1 cellular context compared by ENCODE assay signal in the genomic region with DNA sequence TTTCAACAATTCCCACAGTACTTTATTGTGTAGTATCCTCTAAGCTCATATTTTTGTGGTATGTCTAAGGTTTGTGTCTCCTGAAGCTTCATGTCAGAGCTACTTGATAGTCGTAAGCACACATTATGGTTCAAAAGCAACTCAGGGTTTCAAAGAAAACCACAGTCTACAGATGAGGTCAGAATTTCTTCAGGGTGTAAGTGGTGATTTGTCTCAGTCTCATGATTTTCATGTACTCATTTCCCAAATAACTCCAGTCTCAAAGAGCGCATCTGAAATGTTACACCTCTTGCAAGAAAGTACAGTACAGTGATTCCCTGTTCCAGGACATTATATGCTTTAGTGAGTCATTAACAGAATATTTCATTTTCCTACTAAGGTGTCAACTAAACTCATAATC.
A peak's percentile ranks its signal among the peaks of the same experiment; 100 is the strongest.
TF ChIP-seq lines count a peak whose summit lies in the region.

No MANE protein-coding gene starts in this region.

TF ChIP-seq in GM12878, 131 proteins besides CTCF, POLR2A, EP300 and RAD21 (continued from another document and continues in another):
- TF ChIP-seq, protein P1, sequence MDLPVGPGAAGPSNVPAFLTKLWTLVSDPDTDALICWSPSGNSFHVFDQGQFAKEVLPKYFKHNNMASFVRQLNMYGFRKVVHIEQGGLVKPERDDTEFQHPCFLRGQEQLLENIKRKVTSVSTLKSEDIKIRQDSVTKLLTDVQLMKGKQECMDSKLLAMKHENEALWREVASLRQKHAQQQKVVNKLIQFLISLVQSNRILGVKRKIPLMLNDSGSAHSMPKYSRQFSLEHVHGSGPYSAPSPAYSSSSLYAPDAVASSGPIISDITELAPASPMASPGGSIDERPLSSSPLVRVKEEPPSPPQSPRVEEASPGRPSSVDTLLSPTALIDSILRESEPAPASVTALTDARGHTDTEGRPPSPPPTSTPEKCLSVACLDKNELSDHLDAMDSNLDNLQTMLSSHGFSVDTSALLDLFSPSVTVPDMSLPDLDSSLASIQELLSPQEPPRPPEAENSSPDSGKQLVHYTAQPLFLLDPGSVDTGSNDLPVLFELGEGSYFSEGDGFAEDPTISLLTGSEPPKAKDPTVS (IDR thresholded peaks at IDR 0.05; ENCODE audit: low read depth, low read length): no peak
- no peak for TF ChIP-seq SREBF2 (IDR thresholded peaks at IDR 0.05; ENCODE audit: low read length)
- no peak for TF ChIP-seq EGR1 (IDR thresholded peaks at IDR 0.05; ENCODE audit: borderline replicate concordance in 1 of 2, low read depth in 2 of 2, low read length in 2 of 2)
- TF ChIP-seq, protein P2, sequence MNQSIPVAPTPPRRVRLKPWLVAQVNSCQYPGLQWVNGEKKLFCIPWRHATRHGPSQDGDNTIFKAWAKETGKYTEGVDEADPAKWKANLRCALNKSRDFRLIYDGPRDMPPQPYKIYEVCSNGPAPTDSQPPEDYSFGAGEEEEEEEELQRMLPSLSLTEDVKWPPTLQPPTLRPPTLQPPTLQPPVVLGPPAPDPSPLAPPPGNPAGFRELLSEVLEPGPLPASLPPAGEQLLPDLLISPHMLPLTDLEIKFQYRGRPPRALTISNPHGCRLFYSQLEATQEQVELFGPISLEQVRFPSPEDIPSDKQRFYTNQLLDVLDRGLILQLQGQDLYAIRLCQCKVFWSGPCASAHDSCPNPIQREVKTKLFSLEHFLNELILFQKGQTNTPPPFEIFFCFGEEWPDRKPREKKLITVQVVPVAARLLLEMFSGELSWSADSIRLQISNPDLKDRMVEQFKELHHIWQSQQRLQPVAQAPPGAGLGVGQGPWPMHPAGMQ (IDR thresholded peaks at IDR 0.05; ENCODE audit: borderline replicate concordance): no peak
- TF ChIP-seq ATF7 (IDR thresholded peaks at IDR 0.05; ENCODE audit: low read depth): peak; percentile 85
- no peak for TF ChIP-seq TAF1 (IDR thresholded peaks at IDR 0.05; ENCODE audit: borderline replicate concordance, low read depth, low read length)
- TF ChIP-seq ZNF24 (IDR thresholded peaks at IDR 0.05): no peak
- no peak for TF ChIP-seq REST (IDR thresholded peaks at IDR 0.05; ENCODE audit: low read depth, low read length)
- no peak for TF ChIP-seq STAT1 (conservative IDR thresholded peaks at IDR 0.05)
- TF ChIP-seq, protein P3, sequence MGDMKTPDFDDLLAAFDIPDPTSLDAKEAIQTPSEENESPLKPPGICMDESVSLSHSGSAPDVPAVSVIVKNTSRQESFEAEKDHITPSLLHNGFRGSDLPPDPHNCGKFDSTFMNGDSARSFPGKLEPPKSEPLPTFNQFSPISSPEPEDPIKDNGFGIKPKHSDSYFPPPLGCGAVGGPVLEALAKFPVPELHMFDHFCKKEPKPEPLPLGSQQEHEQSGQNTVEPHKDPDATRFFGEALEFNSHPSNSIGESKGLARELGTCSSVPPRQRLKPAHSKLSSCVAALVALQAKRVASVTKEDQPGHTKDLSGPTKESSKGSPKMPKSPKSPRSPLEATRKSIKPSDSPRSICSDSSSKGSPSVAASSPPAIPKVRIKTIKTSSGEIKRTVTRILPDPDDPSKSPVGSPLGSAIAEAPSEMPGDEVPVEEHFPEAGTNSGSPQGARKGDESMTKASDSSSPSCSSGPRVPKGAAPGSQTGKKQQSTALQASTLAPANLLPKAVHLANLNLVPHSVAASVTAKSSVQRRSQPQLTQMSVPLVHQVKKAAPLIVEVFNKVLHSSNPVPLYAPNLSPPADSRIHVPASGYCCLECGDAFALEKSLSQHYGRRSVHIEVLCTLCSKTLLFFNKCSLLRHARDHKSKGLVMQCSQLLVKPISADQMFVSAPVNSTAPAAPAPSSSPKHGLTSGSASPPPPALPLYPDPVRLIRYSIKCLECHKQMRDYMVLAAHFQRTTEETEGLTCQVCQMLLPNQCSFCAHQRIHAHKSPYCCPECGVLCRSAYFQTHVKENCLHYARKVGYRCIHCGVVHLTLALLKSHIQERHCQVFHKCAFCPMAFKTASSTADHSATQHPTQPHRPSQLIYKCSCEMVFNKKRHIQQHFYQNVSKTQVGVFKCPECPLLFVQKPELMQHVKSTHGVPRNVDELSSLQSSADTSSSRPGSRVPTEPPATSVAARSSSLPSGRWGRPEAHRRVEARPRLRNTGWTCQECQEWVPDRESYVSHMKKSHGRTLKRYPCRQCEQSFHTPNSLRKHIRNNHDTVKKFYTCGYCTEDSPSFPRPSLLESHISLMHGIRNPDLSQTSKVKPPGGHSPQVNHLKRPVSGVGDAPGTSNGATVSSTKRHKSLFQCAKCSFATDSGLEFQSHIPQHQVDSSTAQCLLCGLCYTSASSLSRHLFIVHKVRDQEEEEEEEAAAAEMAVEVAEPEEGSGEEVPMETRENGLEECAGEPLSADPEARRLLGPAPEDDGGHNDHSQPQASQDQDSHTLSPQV (IDR thresholded peaks at IDR 0.05): no peak
- no peak for TF ChIP-seq PAX5 (IDR thresholded peaks at IDR 0.05; ENCODE audit: borderline replicate concordance, low read depth, low read length)
- TF ChIP-seq RELB (IDR thresholded peaks at IDR 0.05; ENCODE audit: low read depth): peak; percentile 35; the same call in 1 of the 2 replicates
- no peak for TF ChIP-seq USF2 (IDR thresholded peaks at IDR 0.05; ENCODE audit: borderline replicate concordance, low read depth, low read length)
- TF ChIP-seq SPI1 (IDR thresholded peaks at IDR 0.05; ENCODE audit: borderline replicate concordance, insufficient read depth, low read depth, low read length): no peak
- TF ChIP-seq MXI1 (IDR thresholded peaks at IDR 0.05; ENCODE audit: low read depth, low read length): no peak
- no peak for TF ChIP-seq LARP7 (IDR thresholded peaks at IDR 0.05)
- peak; percentile 46 for TF ChIP-seq CUX1 (IDR thresholded peaks at IDR 0.05; ENCODE audit: insufficient replicate concordance, low read depth, low read length)
- TF ChIP-seq SIX5 (IDR thresholded peaks at IDR 0.05; ENCODE audit: low read depth, low read length, severe bottlenecking): no peak
- peak; percentile 51; the same call in 1 of the 2 replicates for TF ChIP-seq JUNB (IDR thresholded peaks at IDR 0.05)
- TF ChIP-seq STAT3 (IDR thresholded peaks at IDR 0.05; ENCODE audit: low read depth, low read length): no peak
- TF ChIP-seq MYB (IDR thresholded peaks at IDR 0.05; ENCODE audit: borderline replicate concordance, low read depth, low read length): no peak
- TF ChIP-seq ZNF207 (IDR thresholded peaks at IDR 0.05; ENCODE audit: borderline replicate concordance): no peak
- TF ChIP-seq PAX8 (IDR thresholded peaks at IDR 0.05): no peak
- TF ChIP-seq GABPA (IDR thresholded peaks at IDR 0.05; ENCODE audit: low read depth): no peak
- no peak for TF ChIP-seq POLR2AphosphoS2 (IDR thresholded peaks at IDR 0.05; ENCODE audit: low read depth, low read length)
- no peak for TF ChIP-seq ZNF622 (IDR thresholded peaks at IDR 0.05)
- TF ChIP-seq MYC (IDR thresholded peaks at IDR 0.05; ENCODE audit: insufficient read depth, insufficient read length, insufficient replicate concordance, low read length, severe bottlenecking): no peak
- no peak for TF ChIP-seq SP1 (IDR thresholded peaks at IDR 0.05; ENCODE audit: low read depth, low read length)
- no peak for TF ChIP-seq ESRRA (IDR thresholded peaks at IDR 0.05; ENCODE audit: low read length)
- TF ChIP-seq IKZF2 (IDR thresholded peaks at IDR 0.05): peak; percentile 71 to 79; a peak in 3 of 4 replicates
- TF ChIP-seq NFXL1 (IDR thresholded peaks at IDR 0.05; ENCODE audit: borderline replicate concordance): no peak
- TF ChIP-seq, protein P4, sequence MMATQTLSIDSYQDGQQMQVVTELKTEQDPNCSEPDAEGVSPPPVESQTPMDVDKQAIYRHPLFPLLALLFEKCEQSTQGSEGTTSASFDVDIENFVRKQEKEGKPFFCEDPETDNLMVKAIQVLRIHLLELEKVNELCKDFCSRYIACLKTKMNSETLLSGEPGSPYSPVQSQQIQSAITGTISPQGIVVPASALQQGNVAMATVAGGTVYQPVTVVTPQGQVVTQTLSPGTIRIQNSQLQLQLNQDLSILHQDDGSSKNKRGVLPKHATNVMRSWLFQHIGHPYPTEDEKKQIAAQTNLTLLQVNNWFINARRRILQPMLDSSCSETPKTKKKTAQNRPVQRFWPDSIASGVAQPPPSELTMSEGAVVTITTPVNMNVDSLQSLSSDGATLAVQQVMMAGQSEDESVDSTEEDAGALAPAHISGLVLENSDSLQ (IDR thresholded peaks at IDR 0.05): no peak
- peak; percentile 43; the same call in 1 of the 2 replicates for TF ChIP-seq IKZF1 (conservative IDR thresholded peaks at IDR 0.05)
- no peak for TF ChIP-seq ZZZ3 (IDR thresholded peaks at IDR 0.05; ENCODE audit: control insufficient read depth, insufficient read length, low read depth)
- no peak for TF ChIP-seq ZNF384 (IDR thresholded peaks at IDR 0.05; ENCODE audit: borderline replicate concordance, low read depth, low read length)
